Comparison of ENCODE assay signal across 11 cellular contexts in genomic region chr9:71761938-71762353, GRCh38. TPM values are rescaled to one million over a fixed set of nuclear protein-coding genes. Genes with fewer than 3 reads are reported as not detected.
DNase-seq lines count a peak whose midpoint lies in the region; ATAC-seq, FAIRE-seq and TF ChIP-seq lines count a peak whose summit lies in the region.
"Had no signal": no experiment of that assay in that cellular context is flagged by ENCODE, and none has a peak within 500 bp of the region (broad histone marks: within the 10 kb centered on the region; RNA-seq: fewer than 3 reads in every experiment).

No MANE protein-coding gene starts in this region.

- TF ChIP-seq POLR2A in A549 (IDR thresholded peaks at IDR 0.05; ENCODE audit: low read length): no peak

- peaks cover 87% of the 10 kb centered on the region for H3K4me1 ChIP-seq in A549
- H3K4me1 ChIP-seq in foreskin keratinocyte: peaks cover 75% of the 10 kb centered on the region

- H3K4me3 ChIP-seq in A549: peak overlapping the region; percentile 4; the same call in 1 of the 3 replicates
- H3K4me3 ChIP-seq: suprapubic skin had no signal

- TF ChIP-seq CTCF in A549 (IDR thresholded peaks at IDR 0.05): no peak
- TF ChIP-seq CTCF in foreskin keratinocyte (conservative IDR thresholded peaks at IDR 0.05): no peak

- POLR2A ChIA-PET in A549 (lab: Yijun Ruan, JAX): interaction anchor here (0.7 kb wide), 1 partner anchor 11 kb away, joined by 4 read pairs; no protein-coding TSS in a partner anchor

- no peak for FAIRE-seq in A549 (lab: Jason Lieb, UNC)

- no peaks in the 10 kb centered on the region for H3K9me3 ChIP-seq in A549
- H3K9me3 ChIP-seq: suprapubic skin had no signal

- 28% methylated on average over 5 of the region's 5 CpGs for WGBS in A549 (ENCODE audit: missing lambda C conversion rate)

- TF ChIP-seq RAD21 in A549 (conservative IDR thresholded peaks at IDR 0.05 in 1 of 2, IDR thresholded peaks at IDR 0.05 in 1 of 2): peak; percentile 18 to 44; a peak in 3 of 5 replicates

- peak; percentile 3 to 46; a peak in 2 of 6 replicates for ATAC-seq in A549
- ATAC-seq in left lobe of liver: peak; percentile 8
- no peak for ATAC-seq in GM18907 (IDR thresholded peaks at IDR 0.05; ENCODE audit: unreplicated experiment)
- ATAC-seq in foreskin keratinocyte: no peak

- H3K4me2 ChIP-seq in A549: peak overlapping the region; percentile 90

- H3K27me3 ChIP-seq in foreskin keratinocyte: no peaks in the 10 kb centered on the region
- H3K27me3 ChIP-seq: suprapubic skin had no signal

- CTCF ChIA-PET in A549 (lab: Yijun Ruan, JAX): interaction anchor here (0.6 to 3.1 kb wide), 13 partner anchors 7 to 477 kb away, joined by 3 to 14 read pairs (median 5); partner anchors contain the start of gene CEMIP2

- no peak for DNase-seq in A549 (ENCODE audit: low read depth in 1 of 2, low spot score in 1 of 2)
- peak; percentile 51 for DNase-seq in DMS53 treated with DMSO at 0.1 percent for 48 hours (lab: John Stamatoyannopoulos, UW; ENCODE audit: unreplicated experiment)
- DNase-seq in SW480 (ENCODE audit: low spot score): peak; percentile 65
- no peak for DNase-seq in left lobe of liver (ENCODE audit: low spot score)
- DNase-seq in activated effector memory CD4-positive, alpha-beta T cell treated with anti-CD3 and anti-CD28 coated beads, Interleukin-2, amount 50 U/mL, for 16 hours: no peak
- DNase-seq in EL: no peak
- no peak for DNase-seq in foreskin keratinocyte
- DNase-seq: NCI-H82, SIG-M5 had no signal

- TF ChIP-seq EP300 in A549 (IDR thresholded peaks at IDR 0.05): no peak

- H3K27ac ChIP-seq in A549: peak overlapping the region; percentile 91 to 97
- H3K27ac ChIP-seq in foreskin keratinocyte: no peak overlapping the region
- H3K27ac ChIP-seq: suprapubic skin had no signal

TF ChIP-seq in A549, 52 proteins besides CTCF, POLR2A, EP300 and RAD21:
- TF ChIP-seq SMC3 (IDR thresholded peaks at IDR 0.05) (peak; percentile 29; the same call in 2 of the 3 replicates), FOSB (CRISPR knock-in tag; IDR thresholded peaks at IDR 0.05) (no peak), CEBPB (IDR thresholded peaks at IDR 0.05) (peak; percentile 10 to 45; a peak in 1 of 4 replicates)

RNA-seq across cellular contexts. Expression of gene CEMIP2, which starts 6.4 kb away (rescaled TPM):
- polyA plus RNA-seq in A549 (2011; rRNA removed) (161 and 236 TPM in 2 replicates), A549 (2017; fragmentation: RNase III; extraction: RNeasy Plus Mini Kit Qiagen cat#74134 plus additional on column Dnase treatment) (136 to 158 TPM (median 146 TPM) in 3 replicates), foreskin keratinocyte (14.7 and 17.4 TPM in 2 replicates)
- polyA plus RNA-seq in A549 (2012; cell fraction: cytosol; rRNA removed): 65.5 and 72.7 TPM in 2 replicates
- polyA plus RNA-seq in A549 (2012; cell fraction: nucleus; rRNA removed): 146 and 156 TPM in 2 replicates
- polyA minus RNA-seq in A549 (2011; rRNA and poly(A)+ RNA removed): 427 and 492 TPM in 2 replicates
- total RNA-seq in left lobe of liver (43.3 TPM), foreskin keratinocyte (43.3 and 52.0 TPM in 2 replicates)

Comparison
In these comparisons a context has a peak if more than half of its experiments do, and no peak if none do; other contexts are left out.
1. ATAC-seq: peak in A549 (2 of 2) and left lobe of liver (single experiment); none in GM18907 (single experiment) and foreskin keratinocyte (single experiment).
2. DNase-seq: peak in DMS53 treated with DMSO at 0.1 percent for 48 hours (single experiment) and SW480 (single experiment); none in A549 (0 of 2), left lobe of liver (single experiment), activated effector memory CD4-positive, alpha-beta T cell treated with anti-CD3 and anti-CD28 coated beads, Interleukin-2, amount 50 U/mL, for 16 hours (single experiment), EL (single experiment) and foreskin keratinocyte (0 of 2).